1 cellular context compared by ENCODE assay signal in genomic region chr9:27129221-27129620, GRCh38.
TF ChIP-seq lines count a peak whose summit lies in the region.

No MANE protein-coding gene starts in this region.

TF ChIP-seq in endothelial cell of umbilical vein, 7 proteins besides CTCF, POLR2A, EP300 and RAD21:
- TF ChIP-seq GATA2 (IDR thresholded peaks at IDR 0.05; ENCODE audit: insufficient read depth, insufficient read length, low read depth, low read length) (peak; percentile 43), FOS (IDR thresholded peaks at IDR 0.05; ENCODE audit: borderline replicate concordance, insufficient read depth, low read length) (peak; percentile 56), EZH2 (IDR thresholded peaks at IDR 0.05; ENCODE audit: borderline replicate concordance, low read depth, low read length, severe bottlenecking) (no peak)
TF ChIP-seq in endothelial cell of umbilical vein: peak in this region for 2.
